ENCODE assay signal across 18 cellular contexts in the genomic region with DNA sequence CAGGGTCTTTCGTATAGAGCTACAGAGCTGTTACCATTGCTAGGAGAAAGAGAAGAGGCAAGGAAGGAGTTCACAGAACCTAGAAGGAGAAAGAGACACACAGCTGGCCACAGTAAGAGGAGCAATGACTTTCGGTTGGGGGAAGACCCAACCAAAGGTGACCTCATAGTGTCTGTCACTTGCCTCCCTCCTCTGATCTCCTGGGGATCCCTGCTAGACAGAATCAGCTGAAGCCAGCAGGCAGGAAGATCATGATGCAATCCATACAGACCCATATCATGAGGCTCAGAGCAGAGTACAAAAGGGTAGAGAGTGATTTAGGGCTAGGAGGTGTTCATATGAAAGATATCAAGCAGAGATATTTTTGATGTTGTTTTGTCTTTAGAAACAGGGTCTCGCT. TPM values are rescaled to one million over a fixed set of nuclear protein-coding genes. Genes with fewer than 3 reads are reported as not detected.
"Had no signal": no experiment of that assay in that cellular context is flagged by ENCODE, and none has a peak within 500 bp of the region (broad histone marks: within the 10 kb centered on the region; RNA-seq: fewer than 3 reads in every experiment).

No MANE protein-coding gene starts in this region.

- H3K27ac ChIP-seq: prostate gland, right atrium auricular region had no signal

- H3K4me3 ChIP-seq: body of pancreas, prostate gland, right atrium auricular region had no signal

- H3K9me3 ChIP-seq: body of pancreas, prostate gland, right atrium auricular region had no signal

- H3K4me1 ChIP-seq: prostate gland, right atrium auricular region had no signal

- DNase-seq: activated B cell treated with CpG ODN at 0.5 μM for 24 hours; activated CD4-positive, alpha-beta memory T cell treated with anti-CD3 and anti-CD28 coated beads, Interleukin-2, amount 10 ng/mL, durations not matched to agents 7 days and 5 days; activated CD4-positive, alpha-beta T cell treated with anti-CD3 and anti-CD28 coated beads for 4 hours; activated CD8-positive, alpha-beta memory T cell treated with anti-CD3 and anti-CD28 coated beads, Interleukin-2, amount 10 ng/mL, durations not matched to agents 7 days and 5 days; activated naive CD4-positive, alpha-beta T cell; activated T-cell treated with anti-CD3 and anti-CD28 coated beads, Interleukin-2, amount 50 U/mL, for 1 hour; body of pancreas; caudate nucleus; effector memory CD8-positive, alpha-beta T cell; hippocampal formation; left cardiac atrium; mesenchymal stem cell; naive thymus-derived CD8-positive, alpha-beta T cell; stimulated activated CD4-positive, alpha-beta T cell treated with anti-CD3 and anti-CD28 coated beads, Interleukin-4, amount 100 ng/mL, for 24 hours had no signal

- H3K27me3 ChIP-seq: body of pancreas, right atrium auricular region had no signal

- H3K36me3 ChIP-seq: prostate gland, right atrium auricular region had no signal

- ATAC-seq: activated CD8-positive, alpha-beta memory T cell treated with anti-CD3 and anti-CD28 coated beads, Interleukin-2, amount 10 ng/mL, durations not matched to agents 7 days and 5 days; activated T-helper 17 cell treated with anti-CD3 and anti-CD28 coated beads, Interleukin-2, amount 50 U/mL, for 72 hours; body of pancreas; effector memory CD8-positive, alpha-beta T cell; left cardiac atrium; naive thymus-derived CD8-positive, alpha-beta T cell; stimulated activated effector memory CD8-positive, alpha-beta T cell treated with anti-CD3 and anti-CD28 coated beads, Interleukin-12 subunit alpha, Interleukin-12 subunit beta, amount 100 ng/mL, for 72 hours had no signal

RNA-seq across cellular contexts. Expression of gene EPB41L4B, which starts 26.0 kb away (rescaled TPM):
- total RNA-seq: naive thymus-derived CD8-positive, alpha-beta T cell had no signal
- polyA plus RNA-seq: naive thymus-derived CD8-positive, alpha-beta T cell had no signal
